Comparison of ENCODE assay signal across 1 cellular context in the genomic region with DNA sequence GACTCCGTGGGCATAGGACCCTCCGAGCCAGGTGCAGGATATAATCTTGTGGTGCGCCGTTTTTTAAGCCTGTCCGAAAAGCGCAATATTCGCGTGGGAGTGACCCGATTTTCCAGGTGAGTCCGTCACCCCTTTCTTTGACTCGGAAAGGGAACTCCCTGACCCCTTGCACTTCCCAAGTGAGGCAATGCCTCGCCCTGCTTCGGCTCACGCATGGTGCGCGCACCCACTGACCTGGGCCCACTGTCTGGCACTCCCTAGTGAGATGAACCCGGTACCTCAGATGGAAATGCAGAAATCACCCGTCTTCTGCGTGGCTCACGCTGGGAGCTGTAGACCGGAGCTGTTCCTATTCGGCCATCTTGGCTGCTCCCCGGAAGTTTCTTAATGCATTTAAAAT.
TF ChIP-seq lines count a peak whose summit lies in the region.

No MANE protein-coding gene starts in this region.

TF ChIP-seq in H1, 55 proteins besides CTCF, POLR2A, EP300 and RAD21:
- 0 out of 2 replicates have a peak, but pooled peaks have one; percentile 51 for TF ChIP-seq YY1 (IDR thresholded peaks at IDR 0.05; ENCODE audit: low read depth, low read length)
